ENCODE assay signal across 20 cellular contexts in genomic region chr14:56813143-56813551, GRCh38. TPM values are rescaled to one million over a fixed set of nuclear protein-coding genes. Genes with fewer than 3 reads are reported as not detected.
"Had no signal": no experiment of that assay in that cellular context is flagged by ENCODE, and none has a peak within 500 bp of the region (broad histone marks: within the 10 kb centered on the region; RNA-seq: fewer than 3 reads in every experiment).

No MANE protein-coding gene starts in this region.

- H3K27ac Mint-ChIP-seq: activated naive CD8-positive, alpha-beta T cell treated with anti-CD3 and anti-CD28 coated beads, Interleukin-2, amount 50 U/mL, for 24 hours; memory B cell; naive thymus-derived CD8-positive, alpha-beta T cell; T-helper 2 cell treated with Interferon-gamma antibody and Interleukin-4, amounts not matched to agents 5 μg/mL and 100 μg/mL, for 36 hours had no signal

- FAIRE-seq: kidney, small intestine had no signal

- H3K36me3 ChIP-seq: ascending aorta, cardiac muscle cell, suprapubic skin had no signal

- H3K36me3 Mint-ChIP-seq: memory B cell had no signal

- H3K4me3 Mint-ChIP-seq: activated naive CD8-positive, alpha-beta T cell treated with anti-CD3 and anti-CD28 coated beads, Interleukin-2, amount 50 U/mL, for 24 hours; memory B cell; naive thymus-derived CD8-positive, alpha-beta T cell; T-helper 2 cell treated with Interferon-gamma antibody and Interleukin-4, amounts not matched to agents 5 μg/mL and 100 μg/mL, for 36 hours had no signal

- DNase-seq: activated CD4-positive, alpha-beta T cell treated with anti-CD3 and anti-CD28 coated beads, Interleukin-2, amount 50 U/mL, for 1 hour; activated naive CD4-positive, alpha-beta T cell; activated naive CD8-positive, alpha-beta T cell treated with anti-CD3 and anti-CD28 coated beads, Interleukin-2, amount 50 U/mL, for 24 hours; activated T-cell treated with anti-CD3 and anti-CD28 coated beads for 4 hours; kidney; left ventricle myocardium superior; naive thymus-derived CD8-positive, alpha-beta T cell; nucleus accumbens; right cardiac atrium; small intestine; stimulated activated naive CD8-positive, alpha-beta T cell treated with anti-CD3 and anti-CD28 coated beads, Interleukin-15, Interleukin-2, amounts not matched to agents 100 U/mL and 50 U/mL, for 24 hours; trophoblast cell had no signal

- H3K27ac ChIP-seq: ascending aorta, cardiac muscle cell, suprapubic skin had no signal

- H3K4me3 ChIP-seq: ascending aorta, cardiac muscle cell, suprapubic skin had no signal

- H3K9me3 ChIP-seq: ascending aorta, suprapubic skin had no signal

- ATAC-seq: activated naive CD8-positive, alpha-beta T cell treated with anti-CD3 and anti-CD28 coated beads, Interleukin-2, amount 50 U/mL, for 24 hours; esophagus mucosa; left ventricle myocardium superior; naive thymus-derived CD8-positive, alpha-beta T cell; right cardiac atrium; stimulated activated naive CD8-positive, alpha-beta T cell treated with anti-CD3 and anti-CD28 coated beads, Interleukin-15, Interleukin-2, amounts not matched to agents 100 U/mL and 50 U/mL, for 24 hours had no signal

RNA-seq across cellular contexts. Expression of gene OTX2, which starts 2.9 kb away (rescaled TPM):
- total RNA-seq: ascending aorta; esophagus mucosa; kidney; left ventricle myocardium superior; mucosa of gallbladder; naive thymus-derived CD8-positive, alpha-beta T cell; posterior vena cava; right cardiac atrium; suprapubic skin had no signal
- polyA plus RNA-seq: naive thymus-derived CD8-positive, alpha-beta T cell; right cardiac atrium; small intestine had no signal
